Comparison of ENCODE assay signal across 9 cellular contexts in the genomic region with DNA sequence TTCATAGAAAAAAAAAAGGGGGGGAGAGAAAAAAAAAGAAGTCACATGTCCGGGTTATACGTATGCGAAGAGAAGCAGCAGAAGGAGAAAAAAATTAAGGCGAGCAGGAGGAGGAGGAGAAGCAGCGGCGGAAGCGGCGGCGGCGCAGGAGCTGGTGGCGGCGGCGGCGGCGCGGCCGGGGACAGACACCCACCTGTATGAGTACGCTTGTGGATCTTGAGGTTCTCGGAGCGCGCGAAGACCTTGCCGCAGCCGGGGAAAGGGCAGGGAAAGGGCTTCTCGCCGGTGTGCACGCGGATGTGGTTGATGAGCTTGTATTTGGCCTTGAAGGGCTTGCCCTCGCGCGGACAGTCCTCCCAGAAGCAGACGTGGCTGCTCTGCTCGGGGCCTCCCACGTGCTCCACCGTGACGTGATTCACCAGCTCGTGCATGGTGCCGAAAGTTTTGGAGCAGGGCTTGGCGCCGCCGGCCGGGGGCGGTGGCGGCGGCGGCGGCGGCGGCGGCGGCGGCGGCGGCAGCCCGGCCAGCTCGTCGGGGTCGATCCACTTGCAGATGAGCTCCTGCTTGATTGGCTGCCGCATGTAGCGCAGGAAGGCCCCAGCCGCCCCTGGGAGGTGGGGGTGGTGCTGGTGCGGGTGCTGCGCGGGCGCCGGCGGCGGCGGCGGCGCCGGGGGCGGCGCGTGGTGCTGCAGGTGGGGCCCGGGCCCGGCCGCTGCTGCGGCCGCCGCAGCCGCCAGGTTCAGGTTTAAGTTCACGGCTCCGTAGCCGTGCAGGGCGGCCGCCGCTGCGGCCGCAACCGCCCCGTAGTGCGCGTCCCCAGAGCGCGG. TPM values are rescaled to one million over a fixed set of nuclear protein-coding genes. Genes with fewer than 3 reads are reported as not detected.
DNase-seq lines count a peak whose midpoint lies in the region; ATAC-seq and TF ChIP-seq lines count a peak whose summit lies in the region.
"Had no signal": no experiment of that assay in that cellular context is flagged by ENCODE, and none has a peak within 500 bp of the region (broad histone marks: within the 10 kb centered on the region; RNA-seq: fewer than 3 reads in every experiment).

No MANE protein-coding gene starts in this region.

- in situ Hi-C loops in astrocyte of the spinal cord (cut with HindIII; ENCODE audit: low sequenced_read_pairs) = no loop called here

- TF ChIP-seq CTCF in left ventricle myocardium inferior (IDR thresholded peaks at IDR 0.05; ENCODE audit: borderline replicate concordance) (no peak), astrocyte of the spinal cord (IDR thresholded peaks at IDR 0.05; ENCODE audit: low read depth, low read length) (no peak)

- intact Hi-C loops in left ventricle myocardium inferior (cut with micrococcal nuclease) (no loop called here), left ventricle myocardium superior (cut with micrococcal nuclease) (no loop called here), aorta (cut with DNase I) (loop anchor here in 1 of 2 donors (10.0 kb wide), 1 partner anchor 315 kb away; no protein-coding TSS in a partner anchor)

- 2 to 3% methylated on average over 52 to 96 of the region's 96 CpGs for WGBS in aorta, 2 donors

- H3K9me3 Mint-ChIP-seq in memory B cell = peaks cover 7% of the 10 kb centered on the region

- H3K27me3 ChIP-seq in left ventricle myocardium inferior (ENCODE audit: low read depth) (peaks cover 98% of the 10 kb centered on the region), aorta (ENCODE audit: control insufficient read depth in 1 of 2, insufficient read depth in 2 of 2, low read length in 1 of 2) (no peaks in the 10 kb centered on the region)

- ATAC-seq in left ventricle myocardium superior (no peak), memory B cell (ENCODE audit: low read depth) (peak; percentile 57), aorta (ENCODE audit: low FRiP score) (no peak), HG03520 (IDR thresholded peaks at IDR 0.05; ENCODE audit: unreplicated experiment) (no peak)

- peaks cover 8% of the 10 kb centered on the region for H3K36me3 Mint-ChIP-seq in memory B cell

- H3K36me3 ChIP-seq in left ventricle myocardium inferior = no peaks in the 10 kb centered on the region
- no peaks in the 10 kb centered on the region for H3K36me3 ChIP-seq in aorta (ENCODE audit: control insufficient read depth in 1 of 2, insufficient read depth in 2 of 2, low read length in 1 of 2)

- H3K4me1 Mint-ChIP-seq in memory B cell = peaks cover 15% of the 10 kb centered on the region

- H3K27me3 Mint-ChIP-seq in memory B cell = peaks cover 39% of the 10 kb centered on the region

- H3K27ac ChIP-seq in left ventricle myocardium inferior (replicated peaks) (no peak overlapping the region), aorta (ENCODE audit: low read depth in 1 of 2, low read length in 2 of 2) (no peak overlapping the region)

- peak overlapping the region; percentile 87 for H3K27ac Mint-ChIP-seq in memory B cell

- H3K4me1 ChIP-seq in left ventricle myocardium inferior = peaks cover 38% of the 10 kb centered on the region
- H3K4me1 ChIP-seq in aorta (ENCODE audit: control insufficient read depth in 1 of 2, insufficient read depth in 2 of 2, low read length in 2 of 2) = no peaks in the 10 kb centered on the region

- H3K9me3 ChIP-seq in left ventricle myocardium inferior (replicated peaks) (no peaks in the 10 kb centered on the region), aorta (ENCODE audit: control insufficient read depth, low read length) (no peaks in the 10 kb centered on the region)

- DNase-seq in left ventricle myocardium inferior = no peak
- DNase-seq in left ventricle myocardium superior = no peak
- peak; percentile 25 for DNase-seq in NCI-H510A treated with DMSO at 0.1 percent for 48 hours (lab: John Stamatoyannopoulos, UW)
- DNase-seq in astrocyte of the spinal cord (ENCODE audit: low read depth, low spot score) = peak; percentile 57
- peak in 1 of 2 donors; percentile 36 for DNase-seq in memory B cell (ENCODE audit: low spot score in 2 of 2)
- DNase-seq in aorta = peak in 1 of 2 donors; percentile 87
- DNase-seq in NCI-H2029 treated with DMSO at 0.1 percent for 48 hours (lab: John Stamatoyannopoulos, UW) = no peak

- H3K4me3 Mint-ChIP-seq in memory B cell = peak overlapping the region; percentile 77

- H3K4me3 ChIP-seq in left ventricle myocardium inferior = peak overlapping the region; percentile 58
- peak overlapping the region; percentile 65 for H3K4me3 ChIP-seq in astrocyte of the spinal cord (ENCODE audit: low read depth, low read length)
- H3K4me3 ChIP-seq in aorta (ENCODE audit: low read length in 2 of 2) = peak overlapping the region; percentile 41 to 53

RNA-seq across cellular contexts. Expression of a gene that starts 1.4 kb away (rescaled TPM):
- not detected for total RNA-seq in left ventricle myocardium inferior
- total RNA-seq in left ventricle myocardium superior = not detected
- not detected for total RNA-seq in aorta
- polyA plus RNA-seq in aorta = under 1 TPM in 1 of 2 donors, not detected in 1; 0.13 TPM
- total RNA-seq: bronchial epithelial cell had no signal

RNA-seq across cellular contexts. Expression of a gene that starts 11.4 kb away (rescaled TPM):
- not detected for total RNA-seq in left ventricle myocardium inferior
- not detected for total RNA-seq in left ventricle myocardium superior
- not detected for total RNA-seq in aorta
- under 1 TPM in 1 of 2 donors, not detected in 1; 0.18 TPM for polyA plus RNA-seq in aorta
- total RNA-seq: bronchial epithelial cell had no signal

Comparison
In these comparisons a context has a peak if more than half of its experiments do, and no peak if none do; other contexts are left out.
1. DNase-seq: peak in NCI-H510A treated with DMSO at 0.1 percent for 48 hours (single experiment) and astrocyte of the spinal cord (single experiment); none in left ventricle myocardium inferior (single experiment), left ventricle myocardium superior (single experiment) and NCI-H2029 treated with DMSO at 0.1 percent for 48 hours (single experiment).
2. Peak in every context shown above with its lines, with median percentiles within 50 percentile points of each other: H3K4me3 ChIP-seq.